Comparison of ENCODE assay signal across 10 cellular contexts in genomic region chr11:62921573-62922188, GRCh38. TPM values are rescaled to one million over a fixed set of nuclear protein-coding genes. Genes with fewer than 3 reads are reported as not detected.
DNase-seq lines count a peak whose midpoint lies in the region; ATAC-seq and TF ChIP-seq lines count a peak whose summit lies in the region.
"Had no signal": no experiment of that assay in that cellular context is flagged by ENCODE, and none has a peak within 500 bp of the region (broad histone marks: within the 10 kb centered on the region; RNA-seq: fewer than 3 reads in every experiment).

No MANE protein-coding gene starts in this region.

- ATAC-seq in psoas muscle (no peak), GM21529 (IDR thresholded peaks at IDR 0.05; ENCODE audit: unreplicated experiment) (no peak)

- no peak for TF ChIP-seq CTCF in brain microvascular endothelial cell (IDR thresholded peaks at IDR 0.05; ENCODE audit: low read depth, low read length, missing control alignments)
- no peak for TF ChIP-seq CTCF in psoas muscle (IDR thresholded peaks at IDR 0.05)
- TF ChIP-seq CTCF in tibial artery (IDR thresholded peaks at IDR 0.05): no peak

- H3K27me3 ChIP-seq in brain microvascular endothelial cell (replicated peaks) (peaks cover 35% of the 10 kb centered on the region), psoas muscle (ENCODE audit: insufficient read depth in 3 of 3, low read length in 2 of 3) (peaks cover 0 to 53% (median 26%) of the 10 kb centered on the region in 3 donors), tibial artery (peaks cover 0 to 56% of the 10 kb centered on the region in 2 donors)

- H3K4me1 ChIP-seq in psoas muscle (peaks cover 7% of the 10 kb centered on the region), tibial artery (peaks cover 0 to 45% (median 41%) of the 10 kb centered on the region in 4 donors)

- intact Hi-C loops in psoas muscle (cut with DNase I) (no loop called here), tibial artery (cut with DNase I; ENCODE audit: low total_unique reads) (no loop called here)

- no peak overlapping the region for H3K4me3 ChIP-seq in brain microvascular endothelial cell (ENCODE audit: low read depth, low read length)
- H3K4me3 ChIP-seq in psoas muscle: no peak overlapping the region
- peak overlapping the region in 1 of 2 donors; percentile 31 for H3K4me3 ChIP-seq in tibial artery

- in situ Hi-C loops in brain microvascular endothelial cell (cut with HindIII; ENCODE audit: low pct_ligation_motif_present, low sequenced_read_pairs): loop anchor here (25.0 kb wide), 1 partner anchor 91 kb away; the partner anchor contains the start of gene SLC22A8

- WGBS in psoas muscle, 3 donors: 22 to 31% (median 26%) methylated on average over 16 to 19 of the region's 19 CpGs

- TF ChIP-seq EP300 in Ishikawa (IDR thresholded peaks at IDR 0.05; ENCODE audit: borderline replicate concordance): no peak; the same call in 1 of the 2 replicates

- TF ChIP-seq RAD21 in Ishikawa (IDR thresholded peaks at IDR 0.05; ENCODE audit: low read depth): no peak

- peak; percentile 68 for DNase-seq in AG20443 (ENCODE audit: low spot score)
- peak; percentile 7 for DNase-seq in brain microvascular endothelial cell
- DNase-seq in myocyte (ENCODE audit: low read depth): peak; percentile 38
- no peak for DNase-seq in psoas muscle
- no peak for DNase-seq in iPS-NIHi11 (ENCODE audit: low spot score)
- DNase-seq in tibial artery: no peak
- DNase-seq: activated naive CD4-positive, alpha-beta T cell treated with Interleukin-2 at 50 U/mL for 16 hours had no signal

- H3K9me3 ChIP-seq in psoas muscle (no peaks in the 10 kb centered on the region), tibial artery (no peaks in the 10 kb centered on the region)

- no peak overlapping the region for H3K27ac ChIP-seq in brain microvascular endothelial cell
- no peak overlapping the region for H3K27ac ChIP-seq in psoas muscle
- H3K27ac ChIP-seq in tibial artery: no peak overlapping the region

- H3K36me3 ChIP-seq in brain microvascular endothelial cell (replicated peaks): no peaks in the 10 kb centered on the region
- H3K36me3 ChIP-seq in psoas muscle (ENCODE audit: insufficient read depth in 1 of 2, low read depth in 1 of 2): no peaks in the 10 kb centered on the region
- no peaks in the 10 kb centered on the region for H3K36me3 ChIP-seq in tibial artery

TF ChIP-seq in Ishikawa, 13 proteins besides CTCF, POLR2A, EP300 and RAD21:
- TF ChIP-seq EGR1 (IDR thresholded peaks at IDR 0.05): peak; percentile 84
- TF ChIP-seq USF1 (IDR thresholded peaks at IDR 0.05): peak; percentile 82
- peak; percentile 82 for TF ChIP-seq NFIC (IDR thresholded peaks at IDR 0.05)
- no peak for TF ChIP-seq TAF1 (IDR thresholded peaks at IDR 0.05; ENCODE audit: low read depth)
- TF ChIP-seq TCF12 (IDR thresholded peaks at IDR 0.05; ENCODE audit: low read depth): no peak; the same call in 1 of the 2 replicates
- TF ChIP-seq CREB1 (IDR thresholded peaks at IDR 0.05; ENCODE audit: low read depth): no peak
- no peak; the same call in 1 of the 2 replicates for TF ChIP-seq TEAD4 (IDR thresholded peaks at IDR 0.05)
- TF ChIP-seq REST (IDR thresholded peaks at IDR 0.05; ENCODE audit: low read depth): no peak
- TF ChIP-seq MAX (IDR thresholded peaks at IDR 0.05): peak; percentile 65
- peak; percentile 60 for TF ChIP-seq ZBTB7A (IDR thresholded peaks at IDR 0.05; ENCODE audit: low read depth)
- no peak for TF ChIP-seq CEBPB (IDR thresholded peaks at IDR 0.05)
- TF ChIP-seq FOXM1 (IDR thresholded peaks at IDR 0.05; ENCODE audit: borderline replicate concordance, low read depth): no peak
- TF ChIP-seq YY1 (IDR thresholded peaks at IDR 0.05; ENCODE audit: low read depth): no peak

RNA-seq across cellular contexts. Expression of gene CHRM1, which starts 0.5 kb away (rescaled TPM):
- total RNA-seq in myocyte (not detected in 2 replicates), psoas muscle (not detected)
- not detected for polyA plus RNA-seq in myocyte (2012)
- polyA plus RNA-seq in psoas muscle: under 1 TPM in 1 of 3 donors, not detected in 2; 0.06 TPM
- total RNA-seq: G401 had no signal

RNA-seq across cellular contexts. Expression of gene SLC3A2, which starts 41.0 kb away (rescaled TPM):
- total RNA-seq in myocyte: 141 and 195 TPM in 2 replicates
- polyA plus RNA-seq in myocyte (2012): 488 TPM
- total RNA-seq in psoas muscle: 100 to 1,000 TPM in 3 of 4 donors, 10 to 100 TPM in 1; 62.6 to 187 (median 132) TPM
- 100 to 1,000 TPM; 149 to 374 (median 208) TPM for polyA plus RNA-seq in psoas muscle

Comparison
In these comparisons a context has a peak if more than half of its experiments do, and no peak if none do; other contexts are left out.
1. DNase-seq: peak in AG20443 (single experiment), brain microvascular endothelial cell (single experiment) and myocyte (single experiment); none in psoas muscle (0 of 2), iPS-NIHi11 (single experiment) and tibial artery (0 of 2).